In the genomic region with DNA sequence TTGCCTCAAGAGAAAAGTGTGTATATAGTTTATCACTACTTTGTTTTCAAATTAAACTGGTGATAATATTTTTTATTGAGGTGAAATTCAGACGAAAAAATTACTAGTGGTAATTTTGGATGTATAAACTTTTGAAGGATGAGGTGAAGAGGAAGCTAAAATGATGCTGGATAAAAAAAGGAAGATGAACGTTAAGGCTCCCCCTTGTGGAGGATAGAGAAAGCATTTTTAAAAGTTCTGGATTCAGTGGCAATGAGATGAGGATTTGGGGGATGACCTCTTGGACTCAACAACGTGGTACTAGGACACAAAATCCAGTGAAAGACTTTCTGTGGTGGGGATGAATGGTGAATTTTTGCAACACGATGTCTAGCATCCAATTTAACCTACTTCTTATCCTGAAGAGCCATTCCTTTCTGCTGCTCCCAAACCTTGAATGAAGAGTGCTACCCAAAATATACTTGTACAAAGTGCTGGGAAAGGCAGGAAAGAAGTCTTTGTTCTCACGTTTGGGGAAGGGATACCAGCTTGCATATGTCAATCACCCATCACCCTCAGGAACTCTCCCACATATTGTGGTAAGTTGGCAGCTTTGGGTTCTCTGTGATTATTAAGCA, we compare ENCODE assay signal across 9 cellular contexts. TPM values are rescaled to one million over a fixed set of nuclear protein-coding genes. Genes with fewer than 3 reads are reported as not detected.
A peak's percentile ranks its signal among the peaks of the same experiment; 100 is the strongest.
DNase-seq lines count a peak whose midpoint lies in the region; ATAC-seq and TF ChIP-seq lines count a peak whose summit lies in the region.
"Had no signal": no experiment of that assay in that cellular context is flagged by ENCODE, and none has a peak within 500 bp of the region (broad histone marks: within the 10 kb centered on the region; RNA-seq: fewer than 3 reads in every experiment).

No MANE protein-coding gene starts in this region.

- no peaks in the 10 kb centered on the region for H3K36me3 ChIP-seq in kidney epithelial cell (ENCODE audit: control insufficient read depth, insufficient read depth, low read length)

- ATAC-seq in GM21619 (IDR thresholded peaks at IDR 0.05; ENCODE audit: unreplicated experiment) (no peak), HG03565 (IDR thresholded peaks at IDR 0.05; ENCODE audit: unreplicated experiment) (no peak), HG03460 (IDR thresholded peaks at IDR 0.05; ENCODE audit: unreplicated experiment) (no peak)
- ATAC-seq: WTC11 had no signal

- H3K4me3 ChIP-seq in GM12875 (ENCODE audit: low read depth, low read length): no peak overlapping the region
- H3K4me3 ChIP-seq in kidney epithelial cell (ENCODE audit: low read depth, low read length): no peak overlapping the region

- TF ChIP-seq CTCF in GM12875 (IDR thresholded peaks at IDR 0.05; ENCODE audit: borderline replicate concordance, insufficient read depth, low read depth, low read length): peak; percentile 36; the same call in 1 of the 2 replicates
- TF ChIP-seq CTCF in RWPE1 (conservative IDR thresholded peaks at IDR 0.05; ENCODE audit: low read depth): peak; percentile 32; the same call in 1 of the 2 replicates
- TF ChIP-seq CTCF in kidney epithelial cell (IDR thresholded peaks at IDR 0.05; ENCODE audit: insufficient read depth, low read length, poor library complexity, severe bottlenecking): peak; percentile 38

- no peak overlapping the region for H3K27ac ChIP-seq in RWPE1

- CTCF ChIA-PET in RWPE1 (lab: Yijun Ruan, JAX): no interaction called here

- H3K27me3 ChIP-seq in kidney epithelial cell (ENCODE audit: control insufficient read depth, insufficient read depth, low read length): no peaks in the 10 kb centered on the region

- POLR2A ChIA-PET in RWPE1 (lab: Yijun Ruan, JAX; ENCODE audit: low non-redundant PET): no interaction called here

- peak; percentile 54 to 60 for DNase-seq in AML-193 (lab: John Stamatoyannopoulos, UW)
- peak; percentile 10 for DNase-seq in RWPE1 (ENCODE audit: low spot score)
- no peak for DNase-seq in kidney epithelial cell (ENCODE audit: low read depth)
- DNase-seq in NK-92 (lab: John Stamatoyannopoulos, UW; ENCODE audit: unreplicated experiment): no peak

RNA-seq across cellular contexts. Expression of gene SIGLEC5, which starts 7.3 kb away (rescaled TPM):
- not detected in 2 replicates for total RNA-seq in kidney epithelial cell

RNA-seq across cellular contexts. Expression of gene SIGLEC14, which starts 9.2 kb away (rescaled TPM):
- total RNA-seq in kidney epithelial cell: not detected in 2 replicates
- total RNA-seq: WTC11 had no signal

RNA-seq across cellular contexts. Expression of gene SPACA6, which starts 55.7 kb away (rescaled TPM):
- 7.8 and 12.6 TPM in 2 replicates for total RNA-seq in kidney epithelial cell

Comparison
In these comparisons a context has a peak if more than half of its experiments do, and no peak if none do; other contexts are left out.
1. DNase-seq: peak in AML-193 (2 of 2) and RWPE1 (single experiment); none in kidney epithelial cell (single experiment) and NK-92 (single experiment).
2. Peak in every context shown above with its lines, with median percentiles within 50 percentile points of each other: CTCF ChIP-seq.